In genomic region chr14:98203421-98203820, GRCh38 we compare ENCODE assay signal across 21 cellular contexts.
A peak's percentile ranks its signal among the peaks of the same experiment; 100 is the strongest.
DNase-seq lines count a peak whose midpoint lies in the region; ATAC-seq and TF ChIP-seq lines count a peak whose summit lies in the region.
"Had no signal": no experiment of that assay in that cellular context is flagged by ENCODE, and none has a peak within 500 bp of the region (broad histone marks: within the 10 kb centered on the region; RNA-seq: fewer than 3 reads in every experiment).

No MANE protein-coding gene starts in this region.

- H3K4me3 Mint-ChIP-seq in activated naive CD4-positive, alpha-beta T cell treated with anti-CD3 and anti-CD28 coated beads, Interleukin-2, amount 10 ng/mL, durations not matched to agents 7 days and 5 days, result no peak overlapping the region
- H3K4me3 Mint-ChIP-seq in activated T-helper 1 cell treated with anti-CD3 and anti-CD28 coated beads, Interleukin-12 subunit alpha, Interleukin-12 subunit beta, Interleukin-2, Interleukin-4 antibody, amounts not matched to agents 30 ng/mL and 10 ng/mL and 1 ng/mL, durations not matched to agents 14 hours and 24 hours and 36 hours, result peak overlapping the region; percentile 17
- no peak overlapping the region for H3K4me3 Mint-ChIP-seq in endodermal cell

- CTCF ChIA-PET in activated naive CD4-positive, alpha-beta T cell treated with anti-CD3 and anti-CD28 coated beads, Interleukin-2, amount 10 ng/mL, durations not matched to agents 7 days and 5 days (lab: Charles Lee), result no interaction called here

- DNase-seq in activated naive CD4-positive, alpha-beta T cell treated with anti-CD3 and anti-CD28 coated beads, Interleukin-2, amount 10 ng/mL, durations not matched to agents 7 days and 5 days, result no peak
- no peak for DNase-seq in activated naive CD4-positive, alpha-beta T cell treated with anti-CD3 and anti-CD28 coated beads, Interleukin-2, amount 50 U/mL, for 72 hours (ENCODE audit: low spot score in 2 of 2)
- no peak for DNase-seq in activated T-helper 1 cell treated with anti-CD3 and anti-CD28 coated beads, Interleukin-12 subunit alpha, Interleukin-12 subunit beta, Interleukin-2, Interleukin-4 antibody, amounts not matched to agents 30 ng/mL and 10 ng/mL and 1 ng/mL, durations not matched to agents 14 hours and 24 hours and 36 hours (ENCODE audit: low spot score)
- no peak for DNase-seq in neuronal stem cell (ENCODE audit: low spot score)
- no peak for DNase-seq in endodermal cell
- DNase-seq in H7, result no peak
- DNase-seq: central memory CD4-positive, alpha-beta T cell; foreskin fibroblast; head of caudate nucleus; lower lobe of right lung; NCI-H1048; NCI-H1694 treated with DMSO at 0.1 percent for 48 hours; OCI-M1; posterior cingulate gyrus; right cardiac atrium; spleen; T-helper 9 cell had no signal

- peaks cover 3% of the 10 kb centered on the region for H3K27me3 Mint-ChIP-seq in activated naive CD4-positive, alpha-beta T cell treated with anti-CD3 and anti-CD28 coated beads, Interleukin-2, amount 10 ng/mL, durations not matched to agents 7 days and 5 days
- H3K27me3 Mint-ChIP-seq in activated T-helper 1 cell treated with anti-CD3 and anti-CD28 coated beads, Interleukin-12 subunit alpha, Interleukin-12 subunit beta, Interleukin-2, Interleukin-4 antibody, amounts not matched to agents 30 ng/mL and 10 ng/mL and 1 ng/mL, durations not matched to agents 14 hours and 24 hours and 36 hours (ENCODE audit: insufficient read depth), result no peaks in the 10 kb centered on the region
- peaks cover 15% of the 10 kb centered on the region for H3K27me3 Mint-ChIP-seq in endodermal cell (ENCODE audit: insufficient read depth)

- H4K91ac ChIP-seq in neuronal stem cell (ENCODE audit: low read depth, low read length, poor library complexity), result no peak overlapping the region

- peak overlapping the region; percentile 16 for H3K18ac ChIP-seq in neuronal stem cell (ENCODE audit: low read length)

- H3K27me3 ChIP-seq in KMS-11 (ENCODE audit: insufficient read depth, low read depth) (no peaks in the 10 kb centered on the region), neuronal stem cell (ENCODE audit: control insufficient read depth in 3 of 3, insufficient read depth in 3 of 3, low read depth in 1 of 3, low read length in 3 of 3) (no peaks in the 10 kb centered on the region), endodermal cell (ENCODE audit: control insufficient read depth, insufficient read depth, low read length, poor library complexity, severe bottlenecking) (peaks cover 10% of the 10 kb centered on the region), H7 (ENCODE audit: control insufficient read depth, insufficient read depth, low read length) (no peaks in the 10 kb centered on the region)

- no peak overlapping the region for H4K8ac ChIP-seq in neuronal stem cell (ENCODE audit: low read depth, low read length)

- H2BK5ac ChIP-seq in neuronal stem cell (ENCODE audit: low read length), result no peak overlapping the region

- TF ChIP-seq CTCF in KMS-11 (conservative IDR thresholded peaks at IDR 0.05; ENCODE audit: low read depth, low read length), result no peak
- TF ChIP-seq CTCF in endodermal cell (conservative IDR thresholded peaks at IDR 0.05), result no peak

- H2BK15ac ChIP-seq in neuronal stem cell (ENCODE audit: low read length), result no peak overlapping the region

- no peaks in the 10 kb centered on the region for H3K79me1 ChIP-seq in neuronal stem cell (ENCODE audit: low read depth, low read length)

- peak overlapping the region; percentile 34; the same call in 1 of the 2 replicates for H2AFZ ChIP-seq in KMS-11 (ENCODE audit: low read depth)
- no peak overlapping the region for H2AFZ ChIP-seq in neuronal stem cell (ENCODE audit: low read length)

- H3K4me1 Mint-ChIP-seq in activated naive CD4-positive, alpha-beta T cell treated with anti-CD3 and anti-CD28 coated beads, Interleukin-2, amount 10 ng/mL, durations not matched to agents 7 days and 5 days, result peaks cover 95% of the 10 kb centered on the region
- H3K4me1 Mint-ChIP-seq in activated T-helper 1 cell treated with anti-CD3 and anti-CD28 coated beads, Interleukin-12 subunit alpha, Interleukin-12 subunit beta, Interleukin-2, Interleukin-4 antibody, amounts not matched to agents 30 ng/mL and 10 ng/mL and 1 ng/mL, durations not matched to agents 14 hours and 24 hours and 36 hours (ENCODE audit: low read depth), result peaks cover 96% of the 10 kb centered on the region
- peaks cover 11% of the 10 kb centered on the region for H3K4me1 Mint-ChIP-seq in endodermal cell

- H3K4me1 ChIP-seq in KMS-11 (ENCODE audit: low read depth, poor library complexity, severe bottlenecking), result peaks cover 100% of the 10 kb centered on the region
- H3K4me1 ChIP-seq in neuronal stem cell (ENCODE audit: control insufficient read depth in 2 of 2, insufficient read depth in 1 of 2, low read depth in 1 of 2, low read length in 2 of 2), result peaks cover 0 to 6% of the 10 kb centered on the region in 2 donors
- peaks cover 4% of the 10 kb centered on the region for H3K4me1 ChIP-seq in endodermal cell (ENCODE audit: control insufficient read depth, insufficient read depth, low read length)
- H3K4me1 ChIP-seq: lower lobe of right lung had no signal

- no peak overlapping the region for H2BK12ac ChIP-seq in neuronal stem cell (ENCODE audit: low read length)

- ATAC-seq in activated naive CD4-positive, alpha-beta T cell treated with anti-CD3 and anti-CD28 coated beads, Interleukin-2, amount 50 U/mL, for 72 hours, result no peak
- ATAC-seq: esophagus mucosa, HepG2, lower lobe of right lung, right cardiac atrium had no signal

- H3K9me3 Mint-ChIP-seq in activated naive CD4-positive, alpha-beta T cell treated with anti-CD3 and anti-CD28 coated beads, Interleukin-2, amount 10 ng/mL, durations not matched to agents 7 days and 5 days, result peaks cover 6% of the 10 kb centered on the region
- H3K9me3 Mint-ChIP-seq in activated naive CD4-positive, alpha-beta T cell treated with anti-CD3 and anti-CD28 coated beads, Interleukin-2, amount 50 U/mL, for 72 hours, result no peaks in the 10 kb centered on the region
- H3K9me3 Mint-ChIP-seq in activated T-helper 1 cell treated with anti-CD3 and anti-CD28 coated beads, Interleukin-12 subunit alpha, Interleukin-12 subunit beta, Interleukin-2, Interleukin-4 antibody, amounts not matched to agents 30 ng/mL and 10 ng/mL and 1 ng/mL, durations not matched to agents 14 hours and 24 hours and 36 hours, result no peaks in the 10 kb centered on the region
- no peaks in the 10 kb centered on the region for H3K9me3 Mint-ChIP-seq in endodermal cell

- H4K20me1 ChIP-seq in KMS-11 (ENCODE audit: insufficient read depth), result no peaks in the 10 kb centered on the region

- no peaks in the 10 kb centered on the region for H3K36me3 ChIP-seq in KMS-11 (ENCODE audit: insufficient read depth)
- H3K36me3 ChIP-seq in neuronal stem cell (replicated peaks in 1 of 2; ENCODE audit: control insufficient read depth in 2 of 2, insufficient read depth in 2 of 2, low read length in 2 of 2), result no peaks in the 10 kb centered on the region
- H3K36me3 ChIP-seq in endodermal cell (ENCODE audit: control insufficient read depth, insufficient read depth, low read length), result no peaks in the 10 kb centered on the region
- H3K36me3 ChIP-seq in H7 (replicated peaks; ENCODE audit: control insufficient read depth, insufficient read depth, low read length), result no peaks in the 10 kb centered on the region
- H3K36me3 ChIP-seq: lower lobe of right lung, spleen had no signal

- no peak overlapping the region for H3K4ac ChIP-seq in neuronal stem cell (ENCODE audit: low read length)

- intact Hi-C loops in activated T-helper 1 cell treated with anti-CD3 and anti-CD28 coated beads, Interleukin-12 subunit alpha, Interleukin-12 subunit beta, Interleukin-2, Interleukin-4 antibody, amounts not matched to agents 30 ng/mL and 10 ng/mL and 1 ng/mL, durations not matched to agents 14 hours and 24 hours and 36 hours (cut with micrococcal nuclease), result no loop called here

- H2BK120ac ChIP-seq in neuronal stem cell (ENCODE audit: low read depth, low read length), result no peak overlapping the region

- no peak overlapping the region for H3K23ac ChIP-seq in neuronal stem cell (ENCODE audit: low read depth, low read length, poor library complexity)

- H3K79me2 ChIP-seq in KMS-11 (ENCODE audit: insufficient read depth, low read depth), result no peaks in the 10 kb centered on the region

- H3K14ac ChIP-seq in neuronal stem cell (ENCODE audit: low read length), result no peak overlapping the region

- H3K4me3 ChIP-seq in KMS-11 (IDR thresholded peaks at IDR 0.05; ENCODE audit: insufficient read depth, low read depth, low read length) (no peak overlapping the region), neuronal stem cell (ENCODE audit: low read length in 2 of 2) (no peak overlapping the region), endodermal cell (ENCODE audit: low read length) (no peak overlapping the region), H7 (ENCODE audit: insufficient read depth, low read depth, low read length) (no peak overlapping the region)
- H3K4me3 ChIP-seq: lower lobe of right lung, SK-N-MC, spleen had no signal

- H3K9ac ChIP-seq in KMS-11, result peak overlapping the region; percentile 53; the same call in 1 of the 2 replicates
- no peak overlapping the region for H3K9ac ChIP-seq in neuronal stem cell (ENCODE audit: low read depth, low read length, poor library complexity)
- no peak overlapping the region for H3K9ac ChIP-seq in endodermal cell (ENCODE audit: extremely low read depth, low read length, poor library complexity, severe bottlenecking)

- H3K9me3 ChIP-seq in neuronal stem cell (replicated peaks in 1 of 2; ENCODE audit: control insufficient read depth in 2 of 2, insufficient read depth in 1 of 2, low read depth in 1 of 2, low read length in 2 of 2) (no peaks in the 10 kb centered on the region), endodermal cell (ENCODE audit: control insufficient read depth, low read length) (no peaks in the 10 kb centered on the region)
- H3K9me3 ChIP-seq: lower lobe of right lung, spleen had no signal

- H3K4me2 ChIP-seq in KMS-11, result peak overlapping the region; percentile 69
- H3K4me2 ChIP-seq in neuronal stem cell (ENCODE audit: insufficient read depth, low read length, poor library complexity, severe bottlenecking), result no peak overlapping the region

- H3K27ac ChIP-seq in KMS-11 (peak overlapping the region; percentile 91), neuronal stem cell (replicated peaks; ENCODE audit: low read length) (no peak overlapping the region), endodermal cell (ENCODE audit: low read depth, low read length) (no peak overlapping the region)
- H3K27ac ChIP-seq: lower lobe of right lung, SK-N-MC, spleen had no signal

- no peak overlapping the region for H2AK5ac ChIP-seq in neuronal stem cell (ENCODE audit: low read depth, low read length)

- H3K27ac Mint-ChIP-seq in activated naive CD4-positive, alpha-beta T cell treated with anti-CD3 and anti-CD28 coated beads, Interleukin-2, amount 10 ng/mL, durations not matched to agents 7 days and 5 days, result peak overlapping the region; percentile 51
- H3K27ac Mint-ChIP-seq in activated naive CD4-positive, alpha-beta T cell treated with anti-CD3 and anti-CD28 coated beads, Interleukin-2, amount 50 U/mL, for 72 hours, result peak overlapping the region in 1 of 2 donors; percentile 84
- no peak overlapping the region for H3K27ac Mint-ChIP-seq in activated T-helper 1 cell treated with anti-CD3 and anti-CD28 coated beads, Interleukin-12 subunit alpha, Interleukin-12 subunit beta, Interleukin-2, Interleukin-4 antibody, amounts not matched to agents 30 ng/mL and 10 ng/mL and 1 ng/mL, durations not matched to agents 14 hours and 24 hours and 36 hours
- H3K27ac Mint-ChIP-seq in endodermal cell, result no peak overlapping the region

- no CpG with 5 or more reads among the region's 6 CpGs for WGBS in neuronal stem cell (ENCODE audit: extremely low coverage in 2 of 2, insufficient read length in 2 of 2, insufficient replicate concordance in 1 of 2), 2 donors
- WGBS in endodermal cell (ENCODE audit: insufficient coverage in 1 of 2, insufficient read length in 1 of 2), 2 experiments, result 95 to 98% methylated on average over 5 to 6 of the region's 6 CpGs

- H3K36me3 Mint-ChIP-seq in activated naive CD4-positive, alpha-beta T cell treated with anti-CD3 and anti-CD28 coated beads, Interleukin-2, amount 10 ng/mL, durations not matched to agents 7 days and 5 days, result peaks cover 13% of the 10 kb centered on the region
- H3K36me3 Mint-ChIP-seq in activated naive CD4-positive, alpha-beta T cell treated with anti-CD3 and anti-CD28 coated beads, Interleukin-2, amount 50 U/mL, for 72 hours, result peaks cover 6 to 9% of the 10 kb centered on the region in 2 donors
- peaks cover 5% of the 10 kb centered on the region for H3K36me3 Mint-ChIP-seq in activated T-helper 1 cell treated with anti-CD3 and anti-CD28 coated beads, Interleukin-12 subunit alpha, Interleukin-12 subunit beta, Interleukin-2, Interleukin-4 antibody, amounts not matched to agents 30 ng/mL and 10 ng/mL and 1 ng/mL, durations not matched to agents 14 hours and 24 hours and 36 hours (ENCODE audit: low read depth)
- no peaks in the 10 kb centered on the region for H3K36me3 Mint-ChIP-seq in endodermal cell (ENCODE audit: low read depth)
